8 cellular contexts compared by ENCODE assay signal in genomic region chr20:63520594-63520938, GRCh38. TPM values are rescaled to one million over a fixed set of nuclear protein-coding genes. Genes with fewer than 3 reads are reported as not detected.
DNase-seq lines count a peak whose midpoint lies in the region; ATAC-seq and TF ChIP-seq lines count a peak whose summit lies in the region.

TSS of gene PPDPF (plus strand) at chr20:63520765. CDS start at chr20:63521309, 544 bp downstream.

- intact Hi-C loops in A673 (cut with micrococcal nuclease; ENCODE audit: unreplicated experiment), result no loop called here
- intact Hi-C loops in activated CD4-positive, alpha-beta memory T cell treated with anti-CD3 and anti-CD28 coated beads for 36 hours (cut with micrococcal nuclease), result loop anchor here (2.0 kb wide), 1 partner anchor 32 kb away; no protein-coding TSS in a partner anchor
- intact Hi-C loops in lower lobe of right lung (cut with DNase I), result no loop called here

- BruUV-seq in A673 (replicated peaks; lab: Mats Ljungman, UMichigan), result no TSS peak

- CTCF ChIA-PET in A673 (lab: Charles Lee), result interaction anchor here (0.6 kb wide), 2 partner anchors 12 to 464 kb away, joined by 4 to 6 read pairs; no protein-coding TSS in a partner anchor
- CTCF ChIA-PET in activated CD4-positive, alpha-beta memory T cell treated with anti-CD3 and anti-CD28 coated beads for 36 hours (lab: Charles Lee), result interaction anchor here (0.6 to 2.1 kb wide), 10 partner anchors 17 to 519 kb away, joined by 3 to 15 read pairs (median 4); partner anchors contain the start of genes PTK6 and TPD52L2

- TF ChIP-seq CTCF in A673 (conservative IDR thresholded peaks at IDR 0.05; ENCODE audit: low read depth, low read length), result no peak
- no peak for TF ChIP-seq CTCF in lower lobe of right lung (IDR thresholded peaks at IDR 0.05)

- H3K27ac Mint-ChIP-seq in activated CD4-positive, alpha-beta memory T cell treated with anti-CD3 and anti-CD28 coated beads for 36 hours, result peak within 1 kb of the TSS; percentile 79

- H3K9me3 Mint-ChIP-seq in activated CD4-positive, alpha-beta memory T cell treated with anti-CD3 and anti-CD28 coated beads for 36 hours, result peaks cover 13% of the 10 kb centered on the region

- H3K4me1 ChIP-seq in A673 (ENCODE audit: insufficient read depth, low read length, poor library complexity, severe bottlenecking) (peaks cover 6% of the 10 kb centered on the region), lower lobe of right lung (peaks cover 30% of the 10 kb centered on the region)

- ATAC-seq in GM18519 (IDR thresholded peaks at IDR 0.05; ENCODE audit: low FRiP score, unreplicated experiment) (peak; percentile 53), HG03039 (IDR thresholded peaks at IDR 0.05; ENCODE audit: unreplicated experiment) (peak; percentile 57), lower lobe of right lung (peak; percentile 93 to 95)

- peak within 1 kb of the TSS; percentile 77 for H3K27ac ChIP-seq in A673 (ENCODE audit: low read depth, low read length, poor library complexity, severe bottlenecking)
- H3K27ac ChIP-seq in lower lobe of right lung, result peak within 1 kb of the TSS; percentile 96

- H3K4me1 Mint-ChIP-seq in activated CD4-positive, alpha-beta memory T cell treated with anti-CD3 and anti-CD28 coated beads for 36 hours (ENCODE audit: low read depth), result peaks cover 23% of the 10 kb centered on the region

- no peaks in the 10 kb centered on the region for H3K27me3 ChIP-seq in A673 (replicated peaks; ENCODE audit: insufficient read depth, low read depth, low read length, poor library complexity)
- H3K27me3 ChIP-seq in lower lobe of right lung (ENCODE audit: low read depth), result no peaks in the 10 kb centered on the region

- H3K4me3 Mint-ChIP-seq in activated CD4-positive, alpha-beta memory T cell treated with anti-CD3 and anti-CD28 coated beads for 36 hours, result peak within 1 kb of the TSS; percentile 78

- H3K36me3 ChIP-seq in A673 (ENCODE audit: insufficient read depth, low read length, poor library complexity, severe bottlenecking) (peaks cover 23% of the 10 kb centered on the region), lower lobe of right lung (peaks cover 19% of the 10 kb centered on the region)

- peaks cover 26% of the 10 kb centered on the region for H3K36me3 Mint-ChIP-seq in activated CD4-positive, alpha-beta memory T cell treated with anti-CD3 and anti-CD28 coated beads for 36 hours

- peak within 1 kb of the TSS; percentile 67 for H3K4me3 ChIP-seq in A673 (ENCODE audit: low read depth, low read length, poor library complexity, severe bottlenecking)
- H3K4me3 ChIP-seq in lower lobe of right lung, result peak within 1 kb of the TSS; percentile 93

- DNase-seq in A673 (ENCODE audit: low spot score) (peak; percentile 84), NCI-H526 treated with DMSO at 0.1 percent for 48 hours (lab: John Stamatoyannopoulos, UW) (peak; percentile 61), ecto neural progenitor cell (ENCODE audit: low spot score) (peak; percentile 93), lower lobe of right lung (peak; percentile 87)
- peak; percentile 87 for DNase-seq in activated CD4-positive, alpha-beta memory T cell treated with anti-CD3 and anti-CD28 coated beads for 36 hours
- DNase-seq in stimulated activated CD4-positive, alpha-beta T cell treated with anti-CD3 and anti-CD28 coated beads, Interleukin-4, amount 100 ng/mL, for 4 hours, result peak; percentile 77 to 87

- H3K9me3 ChIP-seq in A673 (ENCODE audit: low read depth, low read length, poor library complexity, severe bottlenecking), result peaks cover 8% of the 10 kb centered on the region
- no peaks in the 10 kb centered on the region for H3K9me3 ChIP-seq in lower lobe of right lung

- H3K27me3 Mint-ChIP-seq in activated CD4-positive, alpha-beta memory T cell treated with anti-CD3 and anti-CD28 coated beads for 36 hours, result no peaks in the 10 kb centered on the region

- POLR2A ChIA-PET in A673 (lab: Charles Lee; ENCODE audit: low non-redundant PET), result interaction anchor here (0.6 to 1.0 kb wide), 3 partner anchors 8 to 906 kb away, joined by 3 to 5 read pairs (median 4); partner anchors contain the start of gene STMN3
- POLR2A ChIA-PET in activated CD4-positive, alpha-beta memory T cell treated with anti-CD3 and anti-CD28 coated beads for 36 hours (lab: Charles Lee), result interaction anchor here (0.9 to 5.4 kb wide), 7 partner anchors 9 to 344 kb away, joined by 3 to 55 read pairs (median 4); partner anchors contain the start of genes GMEB2, PTK6 and TPD52L2

RNA-seq across cellular contexts. Expression of gene PPDPF, which starts in this region (rescaled TPM):
- total RNA-seq in A673 (2021) (148 and 176 TPM in 2 replicates), lower lobe of right lung (305 TPM)
- total RNA-seq in activated CD4-positive, alpha-beta memory T cell treated with anti-CD3 and anti-CD28 coated beads for 36 hours, result 100 to 1,000 TPM; 191 to 201 TPM

Comparison
In these comparisons a context has a peak if more than half of its experiments do, and no peak if none do; other contexts are left out.
1. Peak in every context shown above with its lines: DNase-seq, ATAC-seq, H3K4me3 ChIP-seq and H3K27ac ChIP-seq.